ENCODE assay signal across 17 cellular contexts in genomic region chr7:2013381-2014311, GRCh38.
DNase-seq lines count a peak whose midpoint lies in the region; ATAC-seq and TF ChIP-seq lines count a peak whose summit lies in the region.
"Had no signal": no experiment of that assay in that cellular context is flagged by ENCODE, and none has a peak within 500 bp of the region (broad histone marks: within the 10 kb centered on the region; RNA-seq: fewer than 3 reads in every experiment).

No MANE protein-coding gene starts in this region.

- H3K4me3 Mint-ChIP-seq in GM23338 (no peak overlapping the region), WTC11 (no peak overlapping the region)
- no peak overlapping the region for H3K4me3 Mint-ChIP-seq in stimulated activated memory B cell treated with anti-CD40 and anti-IgM and Interleukin-4, amounts not matched to agents 10 μg/mL and 1 μg/mL and 100 μg/mL, for 72 hours
- H3K4me3 Mint-ChIP-seq: activated CD4-positive, alpha-beta T cell treated with anti-CD3 and anti-CD28 coated beads, Interleukin-2, amount 10 ng/mL, durations not matched to agents 7 days and 5 days; activated naive CD4-positive, alpha-beta T cell treated with anti-CD3 and anti-CD28 coated beads for 36 hours; memory B cell; naive B cell had no signal

- H3K4me3 ChIP-seq in GM23338 (no peak overlapping the region), testis (no peak overlapping the region)
- H3K4me3 ChIP-seq: thoracic aorta had no signal

- 83 to 92% methylated on average over 8 to 34 of the region's 34 CpGs for WGBS in testis, 2 donors

- POLR2A ChIA-PET in WTC11 (lab: Charles Lee), result no interaction called here

- H3K36me3 Mint-ChIP-seq in GM23338 (ENCODE audit: low read depth) (peaks cover 3% of the 10 kb centered on the region), WTC11 (no peaks in the 10 kb centered on the region)
- peaks cover 48% of the 10 kb centered on the region for H3K36me3 Mint-ChIP-seq in stimulated activated memory B cell treated with anti-CD40 and anti-IgM and Interleukin-4, amounts not matched to agents 10 μg/mL and 1 μg/mL and 100 μg/mL, for 72 hours

- ATAC-seq in GM23338 (no peak), WTC11 (no peak)
- no peak for ATAC-seq in stimulated activated memory B cell treated with anti-CD40 and anti-IgM and Interleukin-4, amounts not matched to agents 10 μg/mL and 1 μg/mL and 100 μg/mL, for 72 hours

- peaks cover 3% of the 10 kb centered on the region for H3K4me1 Mint-ChIP-seq in GM23338
- no peaks in the 10 kb centered on the region for H3K4me1 Mint-ChIP-seq in WTC11
- peaks cover 28% of the 10 kb centered on the region for H3K4me1 Mint-ChIP-seq in stimulated activated memory B cell treated with anti-CD40 and anti-IgM and Interleukin-4, amounts not matched to agents 10 μg/mL and 1 μg/mL and 100 μg/mL, for 72 hours
- H3K4me1 Mint-ChIP-seq: activated CD4-positive, alpha-beta T cell treated with anti-CD3 and anti-CD28 coated beads, Interleukin-2, amount 10 ng/mL, durations not matched to agents 7 days and 5 days had no signal

- no peaks in the 10 kb centered on the region for H3F3A ChIP-seq in GM23338 (replicated peaks; ENCODE audit: low read depth)

- DNase-seq in GM23338 (ENCODE audit: low spot score), result no peak
- DNase-seq in WTC11 (ENCODE audit: low spot score), result peak; percentile 5
- peak; percentile 49 for DNase-seq in islet precursor cell
- no peak for DNase-seq in NCI-H446 treated with DMSO at 0.1 percent for 48 hours (lab: John Stamatoyannopoulos, UW)
- no peak for DNase-seq in testis
- DNase-seq in stimulated activated naive CD4-positive, alpha-beta T cell treated with Interleukin-2 at 50 U/mL for 16 hours (lab: John Stamatoyannopoulos, UW), result no peak
- DNase-seq: activated CD4-positive, alpha-beta T cell treated with anti-CD3 and anti-CD28 coated beads, Interleukin-2, amount 10 ng/mL, durations not matched to agents 7 days and 5 days; activated CD8-positive, alpha-beta memory T cell treated with anti-CD3 and anti-CD28 coated beads, Interleukin-2, amount 50 U/mL, for 48 hours; activated naive CD4-positive, alpha-beta T cell treated with anti-CD3 and anti-CD28 coated beads for 36 hours; Calu3; Karpas-422; naive B cell; NCI-H1048 had no signal

- H3K27me3 Mint-ChIP-seq in GM23338 (ENCODE audit: insufficient read depth, low read depth, poor library complexity) (peaks cover 4% of the 10 kb centered on the region), WTC11 (ENCODE audit: low read depth) (no peaks in the 10 kb centered on the region)
- H3K27me3 Mint-ChIP-seq in stimulated activated memory B cell treated with anti-CD40 and anti-IgM and Interleukin-4, amounts not matched to agents 10 μg/mL and 1 μg/mL and 100 μg/mL, for 72 hours, result no peaks in the 10 kb centered on the region
- H3K27me3 Mint-ChIP-seq: activated CD4-positive, alpha-beta T cell treated with anti-CD3 and anti-CD28 coated beads, Interleukin-2, amount 10 ng/mL, durations not matched to agents 7 days and 5 days; memory B cell; naive B cell; progenitor cell of endocrine pancreas had no signal

- TF ChIP-seq CTCF in GM23338 (conservative IDR thresholded peaks at IDR 0.05; ENCODE audit: low read depth in 2 of 2), result no peak
- no peak for TF ChIP-seq CTCF in WTC11 (IDR thresholded peaks at IDR 0.05)
- no peak for TF ChIP-seq CTCF in testis (IDR thresholded peaks at IDR 0.05)

- H3K27ac ChIP-seq in GM23338 (ENCODE audit: low read depth) (no peak overlapping the region), testis (no peak overlapping the region)
- H3K27ac ChIP-seq: thoracic aorta had no signal

- 0 out of 2 replicates have a peak overlapping the region, but pooled peaks have one; percentile 39 for H3K27ac Mint-ChIP-seq in GM23338
- peak overlapping the region; percentile 42; the same call in 1 of the 2 replicates for H3K27ac Mint-ChIP-seq in WTC11
- peak overlapping the region; percentile 7 for H3K27ac Mint-ChIP-seq in stimulated activated memory B cell treated with anti-CD40 and anti-IgM and Interleukin-4, amounts not matched to agents 10 μg/mL and 1 μg/mL and 100 μg/mL, for 72 hours
- H3K27ac Mint-ChIP-seq: activated CD4-positive, alpha-beta T cell treated with anti-CD3 and anti-CD28 coated beads, Interleukin-2, amount 10 ng/mL, durations not matched to agents 7 days and 5 days; memory B cell had no signal

- H3K27me3 ChIP-seq in GM23338 (ENCODE audit: insufficient read depth) (no peaks in the 10 kb centered on the region), testis (no peaks in the 10 kb centered on the region)

- TF ChIP-seq POLR2A in testis (IDR thresholded peaks at IDR 0.05), result no peak

- intact Hi-C loops in testis (cut with DNase I; ENCODE audit: low total_unique reads), result no loop called here

- H3K4me1 ChIP-seq in GM23338 (ENCODE audit: insufficient read depth) (no peaks in the 10 kb centered on the region), testis (peaks cover 7% of the 10 kb centered on the region)

- no peaks in the 10 kb centered on the region for H3K9me2 ChIP-seq in GM23338 (ENCODE audit: insufficient read depth)

- H4K20me1 ChIP-seq in GM23338 (replicated peaks; ENCODE audit: insufficient read depth), result no peaks in the 10 kb centered on the region

- no peaks in the 10 kb centered on the region for H3K9me3 Mint-ChIP-seq in GM23338
- no peaks in the 10 kb centered on the region for H3K9me3 Mint-ChIP-seq in WTC11
- no peaks in the 10 kb centered on the region for H3K9me3 Mint-ChIP-seq in stimulated activated memory B cell treated with anti-CD40 and anti-IgM and Interleukin-4, amounts not matched to agents 10 μg/mL and 1 μg/mL and 100 μg/mL, for 72 hours
- H3K9me3 Mint-ChIP-seq: activated CD4-positive, alpha-beta T cell treated with anti-CD3 and anti-CD28 coated beads, Interleukin-2, amount 10 ng/mL, durations not matched to agents 7 days and 5 days; activated naive CD4-positive, alpha-beta T cell treated with anti-CD3 and anti-CD28 coated beads for 36 hours; memory B cell; naive B cell had no signal

- no peak overlapping the region for H3K4me2 ChIP-seq in GM23338

- H3K36me3 ChIP-seq in GM23338 (ENCODE audit: insufficient read depth), result no peaks in the 10 kb centered on the region; the same call in 1 of the 2 replicates
- no peaks in the 10 kb centered on the region for H3K36me3 ChIP-seq in testis (ENCODE audit: low read depth, missing control alignments)
- H3K36me3 ChIP-seq: thoracic aorta had no signal

- no peak overlapping the region for H2AFZ ChIP-seq in GM23338

- CTCF ChIA-PET in WTC11 (lab: Charles Lee), result interaction anchor here (0.5 kb wide), 1 partner anchor 349 kb away, joined by 3 read pairs; no protein-coding TSS in a partner anchor

- H3K9me3 ChIP-seq in testis, result no peaks in the 10 kb centered on the region
- H3K9me3 ChIP-seq: thoracic aorta had no signal

- no peaks in the 10 kb centered on the region for H3K79me2 ChIP-seq in GM23338 (replicated peaks; ENCODE audit: insufficient read depth)

TF ChIP-seq in GM23338, 12 proteins besides CTCF, POLR2A, EP300 and RAD21 (continues in another document):
- no peak for TF ChIP-seq ZNF114 (CRISPR knock-in tag; IDR thresholded peaks at IDR 0.05)
- no peak for TF ChIP-seq ZNF331 (CRISPR knock-in tag; IDR thresholded peaks at IDR 0.05; ENCODE audit: low read depth)
- TF ChIP-seq NANOG (IDR thresholded peaks at IDR 0.05; ENCODE audit: borderline replicate concordance), result no peak
- no peak for TF ChIP-seq CREB1 (CRISPR knock-in tag; IDR thresholded peaks at IDR 0.05; ENCODE audit: low read depth)
- TF ChIP-seq JUNB (IDR thresholded peaks at IDR 0.05; ENCODE audit: unreplicated experiment), result no peak
- TF ChIP-seq EZH2 (IDR thresholded peaks at IDR 0.05; ENCODE audit: low read depth, unreplicated experiment), result no peak
- no peak for TF ChIP-seq EZH2phosphoT487 (IDR thresholded peaks at IDR 0.05; ENCODE audit: unreplicated experiment)

TF ChIP-seq in WTC11, 78 proteins besides CTCF, POLR2A, EP300 and RAD21:
- TF ChIP-seq USF1 (CRISPR knock-in tag; IDR thresholded peaks at IDR 0.05), result no peak
- no peak for TF ChIP-seq GRHL2 (CRISPR knock-in tag; IDR thresholded peaks at IDR 0.05; ENCODE audit: insufficient replicate concordance, severe bottlenecking)
- TF ChIP-seq NR1H2 (CRISPR knock-in tag; IDR thresholded peaks at IDR 0.05), result no peak
- TF ChIP-seq FOXP1 (CRISPR knock-in tag; IDR thresholded peaks at IDR 0.05; ENCODE audit: borderline replicate concordance), result no peak
- no peak for TF ChIP-seq TEAD1 (CRISPR knock-in tag; IDR thresholded peaks at IDR 0.05)
- no peak for TF ChIP-seq ZNF138 (CRISPR knock-in tag; conservative IDR thresholded peaks at IDR 0.05)

Comparison
In these comparisons a context has a peak if more than half of its experiments do, and no peak if none do; other contexts are left out.
1. DNase-seq: peak in WTC11 (single experiment) and islet precursor cell (single experiment); none in GM23338 (single experiment), NCI-H446 treated with DMSO at 0.1 percent for 48 hours (single experiment), testis (single experiment) and stimulated activated naive CD4-positive, alpha-beta T cell treated with Interleukin-2 at 50 U/mL for 16 hours (single experiment).
2. Peak in every context shown above with its lines, with median percentiles within 50 percentile points of each other: H3K27ac Mint-ChIP-seq.